ENCODE assay signal across 1 cellular context in the genomic region with DNA sequence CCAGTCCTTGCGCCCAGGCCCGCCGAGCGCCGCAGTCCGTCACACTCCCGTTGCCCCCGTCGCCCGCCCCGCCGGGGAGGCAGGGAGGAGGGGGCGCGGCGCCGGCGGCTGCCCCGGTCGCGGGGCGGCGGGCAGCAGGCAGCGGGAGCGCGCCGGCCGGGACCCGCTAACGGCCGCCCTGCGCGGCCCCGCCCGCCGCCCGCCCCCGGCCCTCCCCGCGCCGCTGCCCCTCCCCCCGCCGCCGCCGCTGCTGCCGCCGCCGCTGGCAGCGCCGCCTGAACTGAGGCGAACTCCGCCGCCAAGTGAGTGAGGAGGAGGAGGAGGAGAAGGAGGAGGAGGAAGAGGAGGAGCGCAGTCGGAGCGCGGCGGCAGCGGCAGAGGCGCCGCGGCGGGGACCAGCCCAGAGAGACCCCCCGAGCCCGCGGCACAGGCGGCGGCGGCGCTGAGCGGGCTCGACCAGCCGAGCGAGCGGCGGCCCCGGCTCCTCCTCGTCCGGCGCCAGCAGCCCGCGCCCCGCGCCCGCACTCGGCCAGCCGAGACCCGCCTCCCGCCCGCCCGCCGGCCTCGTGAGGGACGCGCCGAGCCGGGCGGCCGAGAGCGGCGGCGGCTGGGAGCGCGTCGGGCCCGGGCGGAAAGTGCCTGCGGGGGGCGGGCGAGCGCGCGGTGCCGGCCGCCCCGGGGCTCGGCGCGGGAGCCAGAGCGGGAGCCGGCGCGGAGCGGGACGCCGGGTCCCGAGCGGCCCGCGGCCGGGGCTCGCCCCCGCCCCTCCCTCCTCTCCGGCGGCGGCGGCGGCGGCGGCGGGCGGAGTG.
TF ChIP-seq lines count a peak whose summit lies in the region.

TSS of gene QKI (plus strand) at position 352 of the 809 bp plus-strand sequence. CDS start 476 bp downstream, outside the sequence.

TF ChIP-seq in HCT116, 20 proteins besides CTCF, POLR2A, EP300 and RAD21 (continued from another document):
- TF ChIP-seq, protein P1, sequence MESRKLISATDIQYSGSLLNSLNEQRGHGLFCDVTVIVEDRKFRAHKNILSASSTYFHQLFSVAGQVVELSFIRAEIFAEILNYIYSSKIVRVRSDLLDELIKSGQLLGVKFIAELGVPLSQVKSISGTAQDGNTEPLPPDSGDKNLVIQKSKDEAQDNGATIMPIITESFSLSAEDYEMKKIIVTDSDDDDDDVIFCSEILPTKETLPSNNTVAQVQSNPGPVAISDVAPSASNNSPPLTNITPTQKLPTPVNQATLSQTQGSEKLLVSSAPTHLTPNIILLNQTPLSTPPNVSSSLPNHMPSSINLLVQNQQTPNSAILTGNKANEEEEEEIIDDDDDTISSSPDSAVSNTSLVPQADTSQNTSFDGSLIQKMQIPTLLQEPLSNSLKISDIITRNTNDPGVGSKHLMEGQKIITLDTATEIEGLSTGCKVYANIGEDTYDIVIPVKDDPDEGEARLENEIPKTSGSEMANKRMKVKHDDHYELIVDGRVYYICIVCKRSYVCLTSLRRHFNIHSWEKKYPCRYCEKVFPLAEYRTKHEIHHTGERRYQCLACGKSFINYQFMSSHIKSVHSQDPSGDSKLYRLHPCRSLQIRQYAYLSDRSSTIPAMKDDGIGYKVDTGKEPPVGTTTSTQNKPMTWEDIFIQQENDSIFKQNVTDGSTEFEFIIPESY (IDR thresholded peaks at IDR 0.05; ENCODE audit: extremely low read depth, insufficient replicate concordance, low read length) = no peak
- TF ChIP-seq SIN3A (IDR thresholded peaks at IDR 0.05; ENCODE audit: low read depth) (peak; percentile 27; the same call in 1 of the 2 replicates), SRF (IDR thresholded peaks at IDR 0.05; ENCODE audit: low read depth) (no peak), YY1 (IDR thresholded peaks at IDR 0.05; ENCODE audit: extremely low read depth, insufficient replicate concordance, low read depth, low read length) (peak; percentile 39), POLR2AphosphoS5 (IDR thresholded peaks at IDR 0.05; ENCODE audit: low read depth, low read length) (peak; percentile 53)
